26 cellular contexts compared by ENCODE assay signal in the genomic region with DNA sequence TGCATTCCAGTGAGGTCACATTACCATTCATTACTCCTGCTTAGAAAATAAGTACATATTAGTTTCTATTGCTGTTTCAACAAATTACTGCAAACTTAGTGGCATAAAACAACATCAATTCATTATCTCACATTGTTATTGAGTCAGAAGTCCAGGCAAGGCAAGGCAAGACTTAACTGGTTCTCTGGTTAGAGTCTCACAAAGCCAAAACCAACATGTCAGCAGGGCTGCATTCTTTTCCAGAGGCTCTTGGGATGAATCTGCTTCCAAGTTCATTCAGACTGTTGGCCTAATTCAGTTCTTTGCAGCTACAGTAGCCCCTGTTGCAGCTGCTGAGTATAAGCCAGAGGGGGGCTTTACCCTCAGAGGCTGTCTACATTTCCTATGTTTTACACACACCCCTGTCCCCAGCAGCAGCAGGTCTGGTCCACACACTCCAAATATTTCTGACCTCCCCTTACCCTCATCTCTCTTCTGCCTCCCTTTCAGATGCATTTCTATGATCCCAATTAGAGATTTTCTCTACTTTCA.
DNase-seq lines count a peak whose midpoint lies in the region; ATAC-seq and TF ChIP-seq lines count a peak whose summit lies in the region.
"Had no signal": no experiment of that assay in that cellular context is flagged by ENCODE, and none has a peak within 500 bp of the region (broad histone marks: within the 10 kb centered on the region; RNA-seq: fewer than 3 reads in every experiment).

No MANE protein-coding gene starts in this region.

- intact Hi-C loops in gastrocnemius medialis (cut with DNase I; ENCODE audit: low total_unique reads), result no loop called here

- H3K4me3 Mint-ChIP-seq in chondrocyte (ENCODE audit: unreplicated experiment) (no peak overlapping the region), mesothelial cell of epicardium (no peak overlapping the region)
- H3K4me3 Mint-ChIP-seq: activated naive CD8-positive, alpha-beta T cell; CD4-positive, alpha-beta T cell; neural progenitor cell had no signal

- peak overlapping the region; percentile 73 for H3K27ac Mint-ChIP-seq in chondrocyte (ENCODE audit: unreplicated experiment)
- H3K27ac Mint-ChIP-seq in mesothelial cell of epicardium, result peak overlapping the region; percentile 63
- H3K27ac Mint-ChIP-seq: activated naive CD8-positive, alpha-beta T cell; CD4-positive, alpha-beta T cell; neural progenitor cell had no signal

- H3K9me3 Mint-ChIP-seq in chondrocyte (ENCODE audit: low read depth), result peaks cover 4% of the 10 kb centered on the region
- H3K9me3 Mint-ChIP-seq in mesothelial cell of epicardium, result no peaks in the 10 kb centered on the region

- H3K4me3 ChIP-seq in SJSA1 (no peak overlapping the region), gastrocnemius medialis (no peak overlapping the region)
- H3K4me3 ChIP-seq: body of pancreas, left ventricle myocardium inferior, mucosa of descending colon, neural progenitor cell, PC-9, psoas muscle, thoracic aorta had no signal

- H3K36me3 Mint-ChIP-seq in chondrocyte (ENCODE audit: low read depth), result no peaks in the 10 kb centered on the region
- H3K36me3 Mint-ChIP-seq in mesothelial cell of epicardium, result no peaks in the 10 kb centered on the region
- H3K36me3 Mint-ChIP-seq: activated naive CD8-positive, alpha-beta T cell; neural progenitor cell had no signal

- no peaks in the 10 kb centered on the region for H3K36me3 ChIP-seq in SJSA1
- H3K36me3 ChIP-seq in gastrocnemius medialis, result no peaks in the 10 kb centered on the region
- H3K36me3 ChIP-seq: left ventricle myocardium inferior, neural progenitor cell, thoracic aorta had no signal

- in situ Hi-C loops in gastrocnemius medialis (cut with MboI; ENCODE audit: low sequenced_read_pairs in 4 of 4), result no loop called here

- DNase-seq in SJSA1 (ENCODE audit: low read depth in 1 of 2, low spot score in 2 of 2), result peak in 1 of 2 experiments; percentile 10
- no peak for DNase-seq in chondrocyte (ENCODE audit: low spot score)
- DNase-seq in mesothelial cell of epicardium (ENCODE audit: low spot score in 2 of 2, unreplicated experiment in 2 of 2), result no peak
- DNase-seq in glomerular visceral epithelial cell (ENCODE audit: extremely low spot score), result no peak
- DNase-seq in gastrocnemius medialis, result no peak
- DNase-seq: activated CD4-positive, alpha-beta T cell treated with anti-CD3 and anti-CD28 coated beads, Interleukin-2, amount 50 U/mL, for 1 hour; body of pancreas; CD4-positive, alpha-beta T cell; cortex of kidney; GDM1; Karpas-422; left ventricle myocardium inferior; NCI-H1092 treated with DMSO at 0.1 percent for 48 hours; NCI-H2029; PC-9; psoas muscle; stimulated activated CD4-positive, alpha-beta T cell treated with anti-CD3 and anti-CD28 coated beads, Interleukin-2, amount 100 ng/mL, for 48 hours; stimulated activated naive CD4-positive, alpha-beta T cell; T-helper 2 cell had no signal

- H3K27me3 ChIP-seq in SJSA1 (replicated peaks), result no peaks in the 10 kb centered on the region
- no peaks in the 10 kb centered on the region for H3K27me3 ChIP-seq in gastrocnemius medialis
- H3K27me3 ChIP-seq: body of pancreas, neural progenitor cell had no signal

- H3K27ac ChIP-seq in SJSA1 (peak overlapping the region; percentile 99), gastrocnemius medialis (no peak overlapping the region)
- H3K27ac ChIP-seq: body of pancreas, left ventricle myocardium inferior, neural progenitor cell, PC-9, psoas muscle, thoracic aorta, VCaP had no signal

- H3K27me3 Mint-ChIP-seq in chondrocyte (ENCODE audit: low read depth) (no peaks in the 10 kb centered on the region), mesothelial cell of epicardium (ENCODE audit: low read depth) (no peaks in the 10 kb centered on the region)
- H3K27me3 Mint-ChIP-seq: activated naive CD8-positive, alpha-beta T cell; CD4-positive, alpha-beta T cell had no signal

- TF ChIP-seq CTCF in chondrocyte (IDR thresholded peaks at IDR 0.05) (no peak), mesothelial cell of epicardium (IDR thresholded peaks at IDR 0.05; ENCODE audit: unreplicated experiment) (no peak), gastrocnemius medialis (IDR thresholded peaks at IDR 0.05 in 4 of 5, conservative IDR thresholded peaks at IDR 0.05 in 1 of 5) (no peak)

- peaks cover 59% of the 10 kb centered on the region for H3K4me1 Mint-ChIP-seq in chondrocyte (ENCODE audit: low read depth)
- peaks cover 45% of the 10 kb centered on the region for H3K4me1 Mint-ChIP-seq in mesothelial cell of epicardium

- TF ChIP-seq POLR2A in gastrocnemius medialis (IDR thresholded peaks at IDR 0.05), result no peak

- H3K9me3 ChIP-seq in SJSA1 (replicated peaks) (no peaks in the 10 kb centered on the region), gastrocnemius medialis (no peaks in the 10 kb centered on the region)
- H3K9me3 ChIP-seq: body of pancreas, mucosa of descending colon, psoas muscle, thoracic aorta had no signal

- ATAC-seq in GM18511 (IDR thresholded peaks at IDR 0.05; ENCODE audit: unreplicated experiment) (no peak), HG03108 (IDR thresholded peaks at IDR 0.05; ENCODE audit: unreplicated experiment) (no peak), gastrocnemius medialis (no peak)
- ATAC-seq: body of pancreas, mucosa of descending colon, psoas muscle had no signal

- H3K4me1 ChIP-seq in SJSA1 (replicated peaks) (peaks cover 66% of the 10 kb centered on the region), gastrocnemius medialis (no peaks in the 10 kb centered on the region)
- H3K4me1 ChIP-seq: body of pancreas, left ventricle myocardium inferior, neural progenitor cell, psoas muscle had no signal
